Comparison of ENCODE assay signal across 8 cellular contexts in the genomic region with DNA sequence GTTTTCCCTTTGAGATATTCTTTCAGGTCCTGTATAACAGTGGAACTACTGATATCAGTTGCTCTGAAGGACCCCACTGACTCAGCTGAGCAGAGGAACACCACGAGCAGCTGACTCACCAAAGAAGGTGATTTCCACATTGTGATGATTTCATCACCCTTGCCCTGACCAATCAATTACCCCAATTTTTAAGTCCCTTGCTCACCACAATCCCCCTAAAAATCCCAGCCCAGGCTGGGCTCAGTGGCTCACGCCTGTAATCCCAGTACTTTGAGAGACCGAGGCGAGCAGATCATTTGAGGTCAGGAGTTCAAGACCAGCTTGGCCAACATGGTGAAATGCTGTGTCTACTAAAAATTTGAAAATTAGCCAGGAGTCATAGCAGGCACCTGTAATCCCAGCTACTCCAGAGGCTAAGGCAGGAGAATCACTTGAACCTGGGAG.
DNase-seq lines count a peak whose midpoint lies in the region; ATAC-seq and TF ChIP-seq lines count a peak whose summit lies in the region.

No MANE protein-coding gene starts in this region.

- peak overlapping the region; percentile 39 for H4K91ac ChIP-seq in mesenchymal stem cell (ENCODE audit: low read length)

- no peak overlapping the region for H3K23ac ChIP-seq in mesenchymal stem cell (ENCODE audit: low read length in 2 of 2)

- no peak overlapping the region for H3K27ac ChIP-seq in mesenchymal stem cell (ENCODE audit: low read length, poor library complexity, severe bottlenecking)
- H3K27ac ChIP-seq in tibial artery: no peak overlapping the region

- H3K18ac ChIP-seq in mesenchymal stem cell (ENCODE audit: low read depth in 1 of 2, low read length in 2 of 2): no peak overlapping the region

- H3K27me3 ChIP-seq in mesenchymal stem cell (ENCODE audit: control insufficient read depth in 1 of 2, insufficient read depth in 1 of 2, low read length in 2 of 2) (no peaks in the 10 kb centered on the region), tibial artery (no peaks in the 10 kb centered on the region)

- no peak overlapping the region for H2AK5ac ChIP-seq in mesenchymal stem cell (ENCODE audit: low read length, severe bottlenecking)

- no peak overlapping the region for H2BK12ac ChIP-seq in mesenchymal stem cell (ENCODE audit: low read length in 2 of 2)

- no peak overlapping the region for H3K4ac ChIP-seq in mesenchymal stem cell (ENCODE audit: low read depth in 1 of 2, low read length in 2 of 2)

- H3K4me1 ChIP-seq in mesenchymal stem cell (ENCODE audit: control insufficient read depth, insufficient read depth, low read depth, low read length) (peaks cover 3% of the 10 kb centered on the region), tibial artery (no peaks in the 10 kb centered on the region)

- H3K9ac ChIP-seq in mesenchymal stem cell (ENCODE audit: low read length): peak overlapping the region; percentile 61

- no peak overlapping the region for H2BK5ac ChIP-seq in mesenchymal stem cell (ENCODE audit: low read depth, low read length, poor library complexity, severe bottlenecking)

- no peak overlapping the region for H4K8ac ChIP-seq in mesenchymal stem cell (ENCODE audit: low read length)

- H2BK120ac ChIP-seq in mesenchymal stem cell (ENCODE audit: low read depth, low read length): peak overlapping the region; percentile 37

- no peak overlapping the region for H3K4me3 ChIP-seq in mesenchymal stem cell (ENCODE audit: insufficient read depth in 1 of 2, low read depth in 1 of 2, low read length in 2 of 2)
- no peak overlapping the region for H3K4me3 ChIP-seq in tibial artery

- intact Hi-C loops in tibial artery (cut with DNase I; ENCODE audit: low total_unique reads): no loop called here

- no peaks in the 10 kb centered on the region for H3K36me3 ChIP-seq in mesenchymal stem cell (ENCODE audit: control insufficient read depth in 1 of 2, insufficient read depth in 2 of 2, low read depth in 1 of 2, low read length in 2 of 2)
- H3K36me3 ChIP-seq in tibial artery: no peaks in the 10 kb centered on the region

- no peak overlapping the region for H2BK15ac ChIP-seq in mesenchymal stem cell (ENCODE audit: low read depth, poor library complexity, severe bottlenecking)

- no peak overlapping the region for H2AFZ ChIP-seq in mesenchymal stem cell (ENCODE audit: low read depth, low read length)

- peak; percentile 19 for DNase-seq in activated CD8-positive, alpha-beta memory T cell treated with anti-CD3 and anti-CD28 coated beads, Interleukin-2, amount 50 U/mL, for 4 hours
- DNase-seq in mesenchymal stem cell (peak; percentile 81), KBM-7 (no peak), NCI-H345 treated with DMSO at 0.1 percent for 48 hours (lab: John Stamatoyannopoulos, UW; ENCODE audit: unreplicated experiment) (no peak), tibial artery (no peak), pons (ENCODE audit: low spot score) (no peak)

- WGBS in mesenchymal stem cell: 79% methylated on average over 4 of the region's 4 CpGs

- H3K4me2 ChIP-seq in mesenchymal stem cell (ENCODE audit: low read length, poor library complexity, severe bottlenecking): no peak overlapping the region

- peak; percentile 77 for ATAC-seq in GM18499 (IDR thresholded peaks at IDR 0.05; ENCODE audit: insufficient read depth, unreplicated experiment)
- peak; percentile 58 for ATAC-seq in HG03196 (IDR thresholded peaks at IDR 0.05; ENCODE audit: unreplicated experiment)

- no peaks in the 10 kb centered on the region for H3K9me3 ChIP-seq in mesenchymal stem cell (ENCODE audit: control insufficient read depth, low read length)
- no peaks in the 10 kb centered on the region for H3K9me3 ChIP-seq in tibial artery

- TF ChIP-seq CTCF in tibial artery (IDR thresholded peaks at IDR 0.05): no peak

- H3K14ac ChIP-seq in mesenchymal stem cell (ENCODE audit: low read length in 2 of 2): no peak overlapping the region

- in situ Hi-C loops in KBM-7 (cut with MboI; ENCODE audit: low pct_unique_long_range_greater_than_20kb, low sequenced_read_pairs): no loop called here

- no peaks in the 10 kb centered on the region for H3K79me1 ChIP-seq in mesenchymal stem cell (replicated peaks; ENCODE audit: low read length, poor library complexity, severe bottlenecking)

Comparison
In these comparisons a context has a peak if more than half of its experiments do, and no peak if none do; other contexts are left out.
1. DNase-seq: peak in activated CD8-positive, alpha-beta memory T cell treated with anti-CD3 and anti-CD28 coated beads, Interleukin-2, amount 50 U/mL, for 4 hours (single experiment) and mesenchymal stem cell (single experiment); none in KBM-7 (single experiment), NCI-H345 treated with DMSO at 0.1 percent for 48 hours (single experiment), tibial artery (0 of 2) and pons (single experiment).